In the genomic region with DNA sequence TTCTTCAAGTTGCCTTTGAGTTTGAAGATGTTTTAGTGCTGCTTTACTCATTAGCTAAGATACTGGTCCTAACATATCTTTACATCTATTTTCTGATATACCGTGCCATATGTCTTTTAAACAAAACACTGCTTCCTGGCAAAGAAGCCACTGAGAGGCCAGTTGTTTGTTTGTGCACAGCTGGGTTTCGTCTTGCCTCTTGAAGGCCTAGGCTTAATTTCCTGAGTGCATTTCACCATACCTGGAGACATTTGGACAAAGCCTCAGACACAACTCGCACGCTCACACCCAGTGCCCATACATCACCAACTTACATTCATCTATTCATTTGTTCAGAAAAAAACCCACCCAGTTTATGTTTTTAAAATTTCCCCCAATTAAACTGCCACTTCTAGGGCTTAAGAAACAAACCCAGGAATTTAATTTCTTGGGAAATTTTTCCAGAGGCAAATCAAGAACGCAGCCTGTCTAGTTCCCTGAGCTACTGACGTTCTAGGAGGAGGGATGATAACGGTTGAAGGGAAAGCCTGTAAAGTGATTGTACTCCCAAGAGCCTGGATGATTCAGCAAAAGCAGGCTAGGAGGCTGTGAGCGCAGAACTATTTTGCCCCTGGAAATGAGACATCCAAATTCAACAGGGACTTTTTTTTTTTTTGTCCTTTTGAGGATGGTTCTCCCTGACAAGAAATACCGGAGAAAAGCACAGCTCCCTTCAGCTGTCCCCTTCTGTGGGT, we compare ENCODE assay signal across 11 cellular contexts.
DNase-seq lines count a peak whose midpoint lies in the region; TF ChIP-seq lines count a peak whose summit lies in the region.
"Had no signal": no experiment of that assay in that cellular context is flagged by ENCODE, and none has a peak within 500 bp of the region (broad histone marks: within the 10 kb centered on the region; RNA-seq: fewer than 3 reads in every experiment).

No MANE protein-coding gene starts in this region.

- no peaks in the 10 kb centered on the region for H3K9me3 Mint-ChIP-seq in activated CD4-positive, alpha-beta memory T cell treated with anti-CD3 and anti-CD28 coated beads for 36 hours
- H3K9me3 Mint-ChIP-seq: activated T-cell treated with anti-CD3 and anti-CD28 coated beads, Interleukin-2, amount 50 U/mL, for 72 hours had no signal

- H3K36me3 Mint-ChIP-seq in activated CD4-positive, alpha-beta memory T cell treated with anti-CD3 and anti-CD28 coated beads for 36 hours, result no peaks in the 10 kb centered on the region

- intact Hi-C loops in activated CD4-positive, alpha-beta memory T cell treated with anti-CD3 and anti-CD28 coated beads for 36 hours (cut with micrococcal nuclease), result no loop called here

- peak overlapping the region; percentile 78 for H3K4me2 ChIP-seq in Karpas-422 (ENCODE audit: low read depth, low read length, poor library complexity, severe bottlenecking)

- CTCF ChIA-PET in activated CD4-positive, alpha-beta memory T cell treated with anti-CD3 and anti-CD28 coated beads for 36 hours (lab: Charles Lee), result interaction anchor here (0.6 to 3.6 kb wide), 9 partner anchors 17 to 1907 kb away, joined by 3 to 15 read pairs (median 5); no protein-coding TSS in a partner anchor

- no peaks in the 10 kb centered on the region for H3K9me2 ChIP-seq in Karpas-422 (replicated peaks; ENCODE audit: insufficient read depth, low read length)

- in situ Hi-C loops in brain microvascular endothelial cell (cut with HindIII; ENCODE audit: low pct_ligation_motif_present, low sequenced_read_pairs), result no loop called here

- H3K27ac ChIP-seq in Karpas-422 (ENCODE audit: low read length) (peak overlapping the region; percentile 82), brain microvascular endothelial cell (no peak overlapping the region)
- H3K27ac ChIP-seq: SJCRH30 had no signal

- H4K20me1 ChIP-seq in Karpas-422 (ENCODE audit: insufficient read depth, low read depth, low read length), result no peaks in the 10 kb centered on the region

- H3K27me3 Mint-ChIP-seq in activated CD4-positive, alpha-beta memory T cell treated with anti-CD3 and anti-CD28 coated beads for 36 hours, result peaks cover 3% of the 10 kb centered on the region

- peak overlapping the region; percentile 46; the same call in 1 of the 2 replicates for H2AFZ ChIP-seq in Karpas-422 (ENCODE audit: low read length)

- H3K27me3 ChIP-seq in Karpas-422 (ENCODE audit: low read length) (no peaks in the 10 kb centered on the region), brain microvascular endothelial cell (replicated peaks) (no peaks in the 10 kb centered on the region)

- H3K4me3 ChIP-seq in Karpas-422 (ENCODE audit: low read length) (no peak overlapping the region), brain microvascular endothelial cell (ENCODE audit: low read depth, low read length) (no peak overlapping the region)
- H3K4me3 ChIP-seq: SJCRH30 had no signal

- H3K27ac Mint-ChIP-seq in activated CD4-positive, alpha-beta memory T cell treated with anti-CD3 and anti-CD28 coated beads for 36 hours, result no peak overlapping the region
- H3K27ac Mint-ChIP-seq: activated T-cell treated with anti-CD3 and anti-CD28 coated beads, Interleukin-2, amount 50 U/mL, for 72 hours had no signal

- H3K79me2 ChIP-seq in Karpas-422 (ENCODE audit: low read length), result no peaks in the 10 kb centered on the region

- H3K9me3 ChIP-seq in Karpas-422 (ENCODE audit: low read length), result no peaks in the 10 kb centered on the region
- H3K9me3 ChIP-seq: SJCRH30 had no signal

- H3K9ac ChIP-seq in Karpas-422 (ENCODE audit: low read length), result no peak overlapping the region

- no peaks in the 10 kb centered on the region for H3K36me3 ChIP-seq in Karpas-422 (ENCODE audit: insufficient read depth, low read length)
- H3K36me3 ChIP-seq in brain microvascular endothelial cell (replicated peaks), result no peaks in the 10 kb centered on the region
- H3K36me3 ChIP-seq: SJCRH30 had no signal

- TF ChIP-seq CTCF in brain microvascular endothelial cell (IDR thresholded peaks at IDR 0.05; ENCODE audit: low read depth, low read length, missing control alignments), result no peak

- peaks cover 11% of the 10 kb centered on the region for H3K4me1 Mint-ChIP-seq in activated CD4-positive, alpha-beta memory T cell treated with anti-CD3 and anti-CD28 coated beads for 36 hours (ENCODE audit: low read depth)

- DNase-seq in AG08396 (ENCODE audit: low spot score) (peak; percentile 24), Karpas-422 (no peak), brain microvascular endothelial cell (peak; percentile 54), iris pigment epithelial cell (ENCODE audit: low read depth) (peak; percentile 3), NCI-H2196 (lab: John Stamatoyannopoulos, UW; ENCODE audit: unreplicated experiment) (no peak)
- no peak for DNase-seq in activated CD4-positive, alpha-beta T cell treated with anti-CD3 and anti-CD28 coated beads, Interleukin-2, amount 50 U/mL, for 48 hours
- DNase-seq in activated T-cell treated with anti-CD3 and anti-CD28 coated beads, Interleukin-2, amount 50 U/mL, for 48 hours, result no peak
- DNase-seq in activated CD4-positive, alpha-beta memory T cell treated with anti-CD3 and anti-CD28 coated beads for 36 hours, result no peak
- DNase-seq: activated T-cell treated with anti-CD3 and anti-CD28 coated beads, Interleukin-2, amount 50 U/mL, for 72 hours; NCI-H748 treated with DMSO at 0.1 percent for 48 hours; SJCRH30 had no signal

- peaks cover 42% of the 10 kb centered on the region for H3K4me1 ChIP-seq in Karpas-422 (ENCODE audit: low read length)
- H3K4me1 ChIP-seq: SJCRH30 had no signal

- POLR2A ChIA-PET in activated CD4-positive, alpha-beta memory T cell treated with anti-CD3 and anti-CD28 coated beads for 36 hours (lab: Charles Lee), result interaction anchor here (0.7 kb wide), 1 partner anchor 193 kb away, joined by 3 read pairs; no protein-coding TSS in a partner anchor

- no peak overlapping the region for H3K4me3 Mint-ChIP-seq in activated CD4-positive, alpha-beta memory T cell treated with anti-CD3 and anti-CD28 coated beads for 36 hours

Comparison
In these comparisons a context has a peak if more than half of its experiments do, and no peak if none do; other contexts are left out.
1. DNase-seq: peak in AG08396 (single experiment), brain microvascular endothelial cell (single experiment) and iris pigment epithelial cell (single experiment); none in Karpas-422 (single experiment), NCI-H2196 (single experiment), activated CD4-positive, alpha-beta T cell treated with anti-CD3 and anti-CD28 coated beads, Interleukin-2, amount 50 U/mL, for 48 hours (0 of 2), activated T-cell treated with anti-CD3 and anti-CD28 coated beads, Interleukin-2, amount 50 U/mL, for 48 hours (0 of 2) and activated CD4-positive, alpha-beta memory T cell treated with anti-CD3 and anti-CD28 coated beads for 36 hours (single experiment).